24 cellular contexts compared by ENCODE assay signal in genomic region chr3:67808906-67809305, GRCh38.
"Had no signal": no experiment of that assay in that cellular context is flagged by ENCODE, and none has a peak within 500 bp of the region (broad histone marks: within the 10 kb centered on the region; RNA-seq: fewer than 3 reads in every experiment).

No MANE protein-coding gene starts in this region.

- H3K36me3 Mint-ChIP-seq: natural killer cell; neural progenitor cell; stimulated activated effector memory CD8-positive, alpha-beta T cell treated with anti-CD3 and anti-CD28 coated beads, Interleukin-12 subunit alpha, Interleukin-12 subunit beta, amount 100 ng/mL, for 72 hours had no signal

- DNase-seq: islet precursor cell; lower lobe of right lung; mammary epithelial cell; mesenchymal stem cell; naive B cell; natural killer cell; nephron progenitor cell; occipital lobe; ovary; right lobe of liver; spleen; stimulated activated CD4-positive, alpha-beta T cell treated with anti-CD3 and anti-CD28 coated beads, Interleukin-4, amount 100 ng/mL, for 24 hours; stimulated activated naive CD4-positive, alpha-beta T cell; upper lobe of left lung had no signal

- H3K4me2 ChIP-seq: hepatocyte, neural progenitor cell had no signal

- H3K27ac ChIP-seq: hepatocyte, lower lobe of right lung, neural progenitor cell, neutrophil, ovary, right atrium auricular region, right lobe of liver, skin epidermis, spleen, upper lobe of left lung, vagina had no signal

- H3K4me3 ChIP-seq: hepatocyte, lower lobe of right lung, neural progenitor cell, ovary, right atrium auricular region, right lobe of liver, skin epidermis, spleen, tibial nerve, upper lobe of left lung, vagina had no signal

- H3K4me3 Mint-ChIP-seq: naive B cell; natural killer cell; nephron progenitor cell; neural progenitor cell; stimulated activated effector memory CD8-positive, alpha-beta T cell treated with anti-CD3 and anti-CD28 coated beads, Interleukin-12 subunit alpha, Interleukin-12 subunit beta, amount 100 ng/mL, for 72 hours; stimulated activated naive CD8-positive, alpha-beta T cell treated with anti-CD3 and anti-CD28 coated beads, Interleukin-15, Interleukin-2, amounts not matched to agents 100 ng/mL and 50 ng/mL, for 24 hours had no signal

- H2AFZ ChIP-seq: hepatocyte, neural progenitor cell had no signal

- ATAC-seq: lower lobe of right lung; natural killer cell; stimulated activated effector memory CD8-positive, alpha-beta T cell treated with anti-CD3 and anti-CD28 coated beads, Interleukin-12 subunit alpha, Interleukin-12 subunit beta, amount 100 ng/mL, for 72 hours had no signal

- H3K9ac ChIP-seq: neural progenitor cell had no signal

- H3K9me3 ChIP-seq: lower lobe of right lung, neutrophil, ovary, right atrium auricular region, right lobe of liver, tibial nerve, vagina had no signal

- H3K79me2 ChIP-seq: hepatocyte had no signal

- H3K4me1 Mint-ChIP-seq: naive B cell; natural killer cell; nephron progenitor cell; neural progenitor cell; stimulated activated effector memory CD8-positive, alpha-beta T cell treated with anti-CD3 and anti-CD28 coated beads, Interleukin-12 subunit alpha, Interleukin-12 subunit beta, amount 100 ng/mL, for 72 hours had no signal

- H3K9me3 Mint-ChIP-seq: natural killer cell; stimulated activated effector memory CD8-positive, alpha-beta T cell treated with anti-CD3 and anti-CD28 coated beads, Interleukin-12 subunit alpha, Interleukin-12 subunit beta, amount 100 ng/mL, for 72 hours had no signal

- H3K36me3 ChIP-seq: lower lobe of right lung, neural progenitor cell, neutrophil, ovary, right atrium auricular region, right lobe of liver, spleen, tibial nerve, upper lobe of left lung, vagina had no signal

- H3K4me1 ChIP-seq: lower lobe of right lung, neural progenitor cell, right atrium auricular region, spleen, upper lobe of left lung, vagina had no signal

- H3K27me3 ChIP-seq: hepatocyte, neural progenitor cell, neutrophil, ovary, right atrium auricular region, right lobe of liver, spleen, tibial nerve, upper lobe of left lung, vagina had no signal

- H3K27me3 Mint-ChIP-seq: progenitor cell of endocrine pancreas had no signal

- H3K27ac Mint-ChIP-seq: naive B cell; natural killer cell; nephron progenitor cell; neural progenitor cell; progenitor cell of endocrine pancreas; stimulated activated effector memory CD8-positive, alpha-beta T cell treated with anti-CD3 and anti-CD28 coated beads, Interleukin-12 subunit alpha, Interleukin-12 subunit beta, amount 100 ng/mL, for 72 hours; stimulated activated naive CD8-positive, alpha-beta T cell treated with anti-CD3 and anti-CD28 coated beads, Interleukin-15, Interleukin-2, amounts not matched to agents 100 ng/mL and 50 ng/mL, for 24 hours had no signal
